Comparison of ENCODE assay signal across 20 cellular contexts in genomic region chr5:168590666-168591065, GRCh38.
"Had no signal": no experiment of that assay in that cellular context is flagged by ENCODE, and none has a peak within 500 bp of the region (broad histone marks: within the 10 kb centered on the region; RNA-seq: fewer than 3 reads in every experiment).

No MANE protein-coding gene starts in this region.

- H3K36me3 ChIP-seq: left ventricle myocardium inferior, suprapubic skin, thyroid gland, upper lobe of left lung, uterus had no signal

- H3K4me3 ChIP-seq: left ventricle myocardium inferior, lung, suprapubic skin, thyroid gland, upper lobe of left lung, uterus had no signal

- H3K4me1 ChIP-seq: left ventricle myocardium inferior, upper lobe of left lung, uterus had no signal

- DNase-seq: effector CD4-positive, alpha-beta T cell; foreskin melanocyte; head of caudate nucleus; hypothalamus; kidney glomerular epithelial cell; left ventricle myocardium inferior; mesenchymal stem cell; midbrain; naive thymus-derived CD8-positive, alpha-beta T cell; right cardiac atrium; stimulated activated CD4-positive, alpha-beta T cell treated with anti-CD3 and anti-CD28 coated beads, Interleukin-4, amount 100 ng/mL, for 1 hour; stimulated activated CD8-positive, alpha-beta memory T cell treated with anti-CD3 and anti-CD28 coated beads, Interleukin-4, amount 100 ng/mL, for 48 hours; stimulated activated naive CD8-positive, alpha-beta T cell treated with anti-CD3 and anti-CD28 coated beads, Interleukin-15, Interleukin-2, amounts not matched to agents 100 U/mL and 50 U/mL, for 24 hours; thyroid gland; upper lobe of left lung; uterus had no signal

- ATAC-seq: naive thymus-derived CD8-positive, alpha-beta T cell; right cardiac atrium; stimulated activated effector memory CD8-positive, alpha-beta T cell treated with anti-CD3 and anti-CD28 coated beads, Interleukin-12 subunit alpha, Interleukin-12 subunit beta, amount 100 ng/mL, for 72 hours; stimulated activated naive CD8-positive, alpha-beta T cell treated with anti-CD3 and anti-CD28 coated beads, Interleukin-15, Interleukin-2, amounts not matched to agents 100 U/mL and 50 U/mL, for 24 hours had no signal

- FAIRE-seq: islet of Langerhans had no signal

- H3K27ac ChIP-seq: left ventricle myocardium inferior, suprapubic skin, upper lobe of left lung, uterus had no signal

- H3K9me3 ChIP-seq: left ventricle myocardium inferior, suprapubic skin, thyroid gland, upper lobe of left lung, uterus had no signal

- H3K27me3 ChIP-seq: suprapubic skin, thyroid gland, upper lobe of left lung, uterus had no signal
